In genomic region chr4:72209600-72209999, GRCh38 we compare ENCODE assay signal across 19 cellular contexts.
DNase-seq lines count a peak whose midpoint lies in the region; ATAC-seq and TF ChIP-seq lines count a peak whose summit lies in the region.
"Had no signal": no experiment of that assay in that cellular context is flagged by ENCODE, and none has a peak within 500 bp of the region (broad histone marks: within the 10 kb centered on the region; RNA-seq: fewer than 3 reads in every experiment).

No MANE protein-coding gene starts in this region.

- H2AFZ ChIP-seq in smooth muscle cell (ENCODE audit: low read depth) = no peak overlapping the region
- no peak overlapping the region for H2AFZ ChIP-seq in osteoblast (ENCODE audit: low read length)

- POLR2A ChIA-PET in RWPE1 (lab: Yijun Ruan, JAX; ENCODE audit: low non-redundant PET) = no interaction called here

- no peaks in the 10 kb centered on the region for H4K20me1 ChIP-seq in smooth muscle cell (ENCODE audit: low read depth)
- no peaks in the 10 kb centered on the region for H4K20me1 ChIP-seq in osteoblast (ENCODE audit: insufficient read depth, low read length)

- TF ChIP-seq CTCF in RWPE1 (conservative IDR thresholded peaks at IDR 0.05; ENCODE audit: low read depth) (no peak), smooth muscle cell (IDR thresholded peaks at IDR 0.05; ENCODE audit: borderline replicate concordance, insufficient read depth, poor library complexity, severe bottlenecking) (no peak), osteoblast (IDR thresholded peaks at IDR 0.05; ENCODE audit: extremely low read depth, low read depth, low read length) (no peak)

- H3K9me3 ChIP-seq in smooth muscle cell (replicated peaks; ENCODE audit: low read depth) (no peaks in the 10 kb centered on the region), osteoblast (ENCODE audit: low read depth, low read length) (no peaks in the 10 kb centered on the region)
- H3K9me3 ChIP-seq: neutrophil had no signal

- H3F3A ChIP-seq in smooth muscle cell (ENCODE audit: low read depth) = no peaks in the 10 kb centered on the region

- CTCF ChIA-PET in RWPE1 (lab: Yijun Ruan, JAX) = interaction anchor here (0.6 kb wide), 1 partner anchor 1171 kb away, joined by 5 read pairs; no protein-coding TSS in a partner anchor

- H3K9ac ChIP-seq in smooth muscle cell (ENCODE audit: low read depth) = peak overlapping the region; percentile 59

- DNase-seq in RWPE1 (ENCODE audit: low spot score) (peak; percentile 68), smooth muscle cell (lab: John Stamatoyannopoulos, UW; ENCODE audit: unreplicated experiment) (no peak), iPS-NIHi7 (ENCODE audit: extremely low spot score) (no peak), HuH-7.5 (ENCODE audit: low spot score) (no peak), osteoblast (ENCODE audit: insufficient read length, low spot score, missing footprints) (no peak)
- DNase-seq: activated B cell treated with CpG ODN at 0.5 μM for 24 hours; activated CD8-positive, alpha-beta memory T cell treated with anti-CD3 and anti-CD28 coated beads, Interleukin-2, amount 50 U/mL, for 4 hours; activated naive CD8-positive, alpha-beta T cell treated with anti-CD3 and anti-CD28 coated beads, Interleukin-2, amount 10 ng/mL, durations not matched to agents 7 days and 5 days; erythroblast; GDM1; NCI-H2081 treated with DMSO at 0.1 percent for 48 hours; NK-92 treated with Interleukin-12 subunit alpha and Interleukin-12 subunit beta, amount 100 ng/mL, for 24 hours; spleen had no signal

- H3K4me1 ChIP-seq in smooth muscle cell (ENCODE audit: low read depth) (no peaks in the 10 kb centered on the region), osteoblast (ENCODE audit: insufficient read depth, low read length) (no peaks in the 10 kb centered on the region)
- H3K4me1 ChIP-seq: spleen had no signal

- no peaks in the 10 kb centered on the region for H3K79me2 ChIP-seq in smooth muscle cell (ENCODE audit: low read depth)
- H3K79me2 ChIP-seq in osteoblast (ENCODE audit: insufficient read depth, low read length) = no peaks in the 10 kb centered on the region

- no peaks in the 10 kb centered on the region for H3K27me3 ChIP-seq in smooth muscle cell (ENCODE audit: low read depth)
- no peaks in the 10 kb centered on the region for H3K27me3 ChIP-seq in osteoblast (ENCODE audit: insufficient read depth, low read length)
- H3K27me3 ChIP-seq: neutrophil, spleen had no signal

- H3K4me2 ChIP-seq in smooth muscle cell (peak overlapping the region; percentile 28), osteoblast (ENCODE audit: insufficient read depth, low read length) (no peak overlapping the region)

- H3K4me3 ChIP-seq in smooth muscle cell (no peak overlapping the region), osteoblast (ENCODE audit: insufficient read depth, low read length) (no peak overlapping the region)
- H3K4me3 ChIP-seq: spleen had no signal

- no peaks in the 10 kb centered on the region for H3K36me3 ChIP-seq in smooth muscle cell (ENCODE audit: low read depth)
- no peaks in the 10 kb centered on the region for H3K36me3 ChIP-seq in osteoblast (ENCODE audit: insufficient read depth, low read length)
- H3K36me3 ChIP-seq: neutrophil, spleen had no signal

- ATAC-seq in GM18909 (IDR thresholded peaks at IDR 0.05; ENCODE audit: poor library complexity, unreplicated experiment) (peak; percentile 48), HG02885 (IDR thresholded peaks at IDR 0.05; ENCODE audit: poor library complexity, unreplicated experiment) (peak; percentile 44), HG03439 (IDR thresholded peaks at IDR 0.05; ENCODE audit: unreplicated experiment) (no peak)
- ATAC-seq: SK-N-SH treated with all-trans-retinoic acid at 6 μM for 48 hours had no signal

- no peak overlapping the region for H3K27ac ChIP-seq in RWPE1
- peak overlapping the region; percentile 87 for H3K27ac ChIP-seq in smooth muscle cell (ENCODE audit: low read depth)
- H3K27ac ChIP-seq in osteoblast (ENCODE audit: low read depth, low read length) = no peak overlapping the region
- H3K27ac ChIP-seq: HL-60, neutrophil, spleen had no signal
